ENCODE assay signal across 20 cellular contexts in the genomic region with DNA sequence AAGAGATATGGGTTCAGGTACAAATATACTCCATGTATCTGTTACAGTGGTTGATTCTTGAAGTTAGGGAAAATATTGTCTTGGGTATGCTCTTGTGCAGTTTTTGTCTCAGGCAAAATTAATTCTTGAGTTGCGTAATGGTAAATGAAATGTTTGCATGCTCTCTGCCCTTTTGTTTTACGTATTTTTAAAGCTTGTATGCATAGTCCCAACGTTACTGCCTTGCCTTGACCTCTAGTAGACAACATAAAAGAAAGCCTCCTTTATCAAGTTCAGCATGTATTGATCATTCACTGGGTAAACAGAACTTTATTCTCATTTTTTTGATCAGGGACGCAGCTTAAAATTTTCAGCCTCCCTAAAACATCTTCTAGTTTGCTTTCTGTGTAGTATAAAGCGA.
"Had no signal": no experiment of that assay in that cellular context is flagged by ENCODE, and none has a peak within 500 bp of the region (broad histone marks: within the 10 kb centered on the region; RNA-seq: fewer than 3 reads in every experiment).

No MANE protein-coding gene starts in this region.

- H2AFZ ChIP-seq: hepatocyte had no signal

- H3K4me3 ChIP-seq: colonic mucosa, esophagus muscularis mucosa, gastroesophageal sphincter, heart left ventricle, hepatocyte, left lung, lower lobe of right lung, mucosa of descending colon had no signal

- H3K4me1 ChIP-seq: colonic mucosa, foreskin keratinocyte, gastroesophageal sphincter, left lung, lower lobe of right lung had no signal

- DNase-seq: colonic mucosa; cortex of kidney; effector memory CD4-positive, alpha-beta T cell; foreskin keratinocyte; heart left ventricle; hypothalamus; immature natural killer cell; islet precursor cell; kidney; kidney glomerular epithelial cell; left colon; left lung; left ventricle myocardium superior; lower lobe of right lung; mesenchymal stem cell; mucosa of descending colon; naive B cell had no signal

- H3K9me3 ChIP-seq: colonic mucosa, esophagus muscularis mucosa, gastroesophageal sphincter, heart left ventricle, left lung, lower lobe of right lung, mucosa of descending colon had no signal

- H3K79me2 ChIP-seq: hepatocyte had no signal

- H3K27ac ChIP-seq: colonic mucosa, esophagus muscularis mucosa, foreskin keratinocyte, gastroesophageal sphincter, heart left ventricle, hepatocyte, left lung, lower lobe of right lung had no signal

- H3K36me3 ChIP-seq: colonic mucosa, esophagus muscularis mucosa, gastroesophageal sphincter, heart left ventricle, left lung, lower lobe of right lung had no signal

- H3K27me3 ChIP-seq: colonic mucosa, esophagus muscularis mucosa, foreskin keratinocyte, gastroesophageal sphincter, heart left ventricle, hepatocyte, left lung had no signal

- ATAC-seq: foreskin keratinocyte, gastroesophageal sphincter, heart left ventricle, left colon, left lung, left ventricle myocardium superior, lower lobe of right lung, mucosa of descending colon had no signal
